ENCODE assay signal across 9 cellular contexts in genomic region chr17:81405382-81406005, GRCh38. TPM values are rescaled to one million over a fixed set of nuclear protein-coding genes. Genes with fewer than 3 reads are reported as not detected.
A peak's percentile ranks its signal among the peaks of the same experiment; 100 is the strongest.
DNase-seq lines count a peak whose midpoint lies in the region; ATAC-seq, FAIRE-seq and TF ChIP-seq lines count a peak whose summit lies in the region.
"Had no signal": no experiment of that assay in that cellular context is flagged by ENCODE, and none has a peak within 500 bp of the region (broad histone marks: within the 10 kb centered on the region; RNA-seq: fewer than 3 reads in every experiment).

No MANE protein-coding gene starts in this region.

- H3K27me3 ChIP-seq in body of pancreas (no peaks in the 10 kb centered on the region), sigmoid colon (no peaks in the 10 kb centered on the region)

- TF ChIP-seq CTCF in AG10803 (conservative IDR thresholded peaks at IDR 0.05; ENCODE audit: low read length) (no peak), body of pancreas (IDR thresholded peaks at IDR 0.05) (no peak), sigmoid colon (IDR thresholded peaks at IDR 0.05) (no peak)

- DNase-seq in AG10803 (ENCODE audit: low read depth) (peak; percentile 85), body of pancreas (peak in 2 of 4 donors; percentile 44 to 49), hepatic stellate cell (ENCODE audit: low spot score) (peak; percentile 72), sigmoid colon (peak; percentile 93), HUDEP-2 (lab: John Stamatoyannopoulos, UW; ENCODE audit: unreplicated experiment in 76 of 76) (no peak), NCI-H345 treated with DMSO at 0.1 percent for 48 hours (lab: John Stamatoyannopoulos, UW; ENCODE audit: unreplicated experiment) (no peak), GM19239 (ENCODE audit: insufficient read length, low spot score) (no peak)
- DNase-seq: NCI-H1436 treated with DMSO at 0.1 percent for 48 hours had no signal

- TF ChIP-seq EP300 in sigmoid colon (IDR thresholded peaks at IDR 0.05) = peak in 1 of 4 donors; percentile 30

- TF ChIP-seq POLR2A in body of pancreas (IDR thresholded peaks at IDR 0.05) (no peak), sigmoid colon (IDR thresholded peaks at IDR 0.05) (no peak)

- 63 to 75% methylated on average over 5 to 8 of the region's 8 CpGs for WGBS in body of pancreas, 2 donors
- WGBS in sigmoid colon, 2 donors = 63 to 67% methylated on average over 8 of the region's 8 CpGs

- ATAC-seq in body of pancreas = peak; percentile 28
- ATAC-seq in HG03432 (IDR thresholded peaks at IDR 0.05; ENCODE audit: unreplicated experiment) = no peak

- H3K4me3 ChIP-seq in AG10803 (ENCODE audit: low read length) (no peak overlapping the region; the same call in 1 of the 2 replicates), body of pancreas (no peak overlapping the region), sigmoid colon (no peak overlapping the region)

- H3K36me3 ChIP-seq in body of pancreas (replicated peaks in 1 of 2; ENCODE audit: insufficient read depth in 1 of 2, low read depth in 2 of 2) (no peaks in the 10 kb centered on the region), sigmoid colon (no peaks in the 10 kb centered on the region)

- peak overlapping the region in 2 of 4 donors; percentile 56 to 57 for H3K27ac ChIP-seq in body of pancreas
- H3K27ac ChIP-seq in sigmoid colon = peak overlapping the region; percentile 93 to 99 (median 97)

- no peaks in the 10 kb centered on the region for H3K9me3 ChIP-seq in body of pancreas
- H3K9me3 ChIP-seq in sigmoid colon = no peaks in the 10 kb centered on the region

- FAIRE-seq in GM19239 (lab: Jason Lieb, UNC) = no peak

- intact Hi-C loops in body of pancreas (cut with DNase I) = loop anchor here (10.0 kb wide), 1 partner anchor 69 kb away; no protein-coding TSS in a partner anchor
- intact Hi-C loops in sigmoid colon (cut with DNase I) = loop anchor here (2.0 kb wide), 1 partner anchor 23 kb away; no protein-coding TSS in a partner anchor

- H3K4me1 ChIP-seq in body of pancreas (peaks cover 32% of the 10 kb centered on the region), sigmoid colon (peaks cover 0 to 68% (median 65%) of the 10 kb centered on the region in 4 donors)

RNA-seq across cellular contexts. Expression of gene BAHCC1, which starts 10.2 kb away (rescaled TPM):
- total RNA-seq in body of pancreas (10 to 100 TPM in 1 of 2 donors, 1 to 10 TPM in 1; 5.7 to 14.8 TPM), sigmoid colon (10 to 100 TPM in 1 of 4 donors, 1 to 10 TPM in 3; 3.8 to 18.6 (median 7.2) TPM)
- polyA plus RNA-seq in sigmoid colon = 10 to 100 TPM in 1 of 3 donors, 1 to 10 TPM in 2; 1.8 to 12.9 (median 3.0) TPM

Comparison
In these comparisons a context has a peak if more than half of its experiments do, and no peak if none do; other contexts are left out.
1. DNase-seq: peak in AG10803 (single experiment), hepatic stellate cell (single experiment) and sigmoid colon (single experiment); none in HUDEP-2 (0 of 76), NCI-H345 treated with DMSO at 0.1 percent for 48 hours (single experiment) and GM19239 (single experiment).